ENCODE assay signal across 8 cellular contexts in genomic region chr12:59113831-59114273, GRCh38.
DNase-seq lines count a peak whose midpoint lies in the region; ATAC-seq and TF ChIP-seq lines count a peak whose summit lies in the region.

No MANE protein-coding gene starts in this region.

- no peak overlapping the region for H3K4me3 ChIP-seq in lower lobe of right lung

- H3K36me3 ChIP-seq in lower lobe of right lung = no peaks in the 10 kb centered on the region

- no peak overlapping the region for H3K27ac ChIP-seq in lower lobe of right lung

- H3K4me1 ChIP-seq in lower lobe of right lung = peaks cover 7% of the 10 kb centered on the region

- TF ChIP-seq CTCF in AG09319 (IDR thresholded peaks at IDR 0.05; ENCODE audit: low read depth, low read length) (peak; percentile 95), lower lobe of right lung (IDR thresholded peaks at IDR 0.05) (peak; percentile 74)

- peak; percentile 75 for DNase-seq in AG09319 (ENCODE audit: extremely low read depth, low read depth)
- DNase-seq in NCI-H128 (lab: John Stamatoyannopoulos, UW; ENCODE audit: unreplicated experiment) = peak; percentile 21
- DNase-seq in dermis blood vessel endothelial cell = peak; percentile 91
- peak; percentile 53 for DNase-seq in lower lobe of right lung
- DNase-seq in stimulated activated naive CD8-positive, alpha-beta T cell treated with anti-CD3 and anti-CD28 coated beads, Interleukin-15, Interleukin-2, amounts not matched to agents 100 U/mL and 50 U/mL, for 24 hours = peak; percentile 63

- intact Hi-C loops in lower lobe of right lung (cut with DNase I) = no loop called here

- ATAC-seq in GM18517 (IDR thresholded peaks at IDR 0.05; ENCODE audit: unreplicated experiment) (peak; percentile 89), HG02885 (IDR thresholded peaks at IDR 0.05; ENCODE audit: poor library complexity, unreplicated experiment) (peak; percentile 85), SK-N-SH treated with all-trans-retinoic acid at 6 μM for 48 hours (peak; percentile 97), lower lobe of right lung (peak; percentile 80 to 85)
- no peak for ATAC-seq in stimulated activated naive CD8-positive, alpha-beta T cell treated with anti-CD3 and anti-CD28 coated beads, Interleukin-15, Interleukin-2, amounts not matched to agents 100 U/mL and 50 U/mL, for 24 hours

- no peaks in the 10 kb centered on the region for H3K27me3 ChIP-seq in lower lobe of right lung (ENCODE audit: low read depth)

- H3K9me3 ChIP-seq in lower lobe of right lung = no peaks in the 10 kb centered on the region

TF ChIP-seq in SK-N-SH treated with all-trans-retinoic acid at 6 μM for 48 hours, 23 proteins besides CTCF, POLR2A, EP300 and RAD21:
- no peak for TF ChIP-seq OSR1 (CRISPR knock-in tag; IDR thresholded peaks at IDR 0.05)
- TF ChIP-seq POU6F1 (CRISPR knock-in tag; IDR thresholded peaks at IDR 0.05; ENCODE audit: borderline replicate concordance, low read depth) = no peak
- no peak for TF ChIP-seq SNAI2 (CRISPR knock-in tag; IDR thresholded peaks at IDR 0.05)
- no peak for TF ChIP-seq ZNF70 (CRISPR knock-in tag; IDR thresholded peaks at IDR 0.05)
- TF ChIP-seq ZFP30 (CRISPR knock-in tag; IDR thresholded peaks at IDR 0.05) = no peak
- TF ChIP-seq ZNF8 (CRISPR knock-in tag; IDR thresholded peaks at IDR 0.05) = no peak
- TF ChIP-seq RARB (CRISPR knock-in tag; IDR thresholded peaks at IDR 0.05) = no peak
- no peak for TF ChIP-seq TOX (CRISPR knock-in tag; IDR thresholded peaks at IDR 0.05; ENCODE audit: borderline replicate concordance)
- TF ChIP-seq ESRRG (CRISPR knock-in tag; IDR thresholded peaks at IDR 0.05) = no peak
- TF ChIP-seq CREB5 (CRISPR knock-in tag; IDR thresholded peaks at IDR 0.05; ENCODE audit: low read depth) = no peak
- TF ChIP-seq PPARA (CRISPR knock-in tag; IDR thresholded peaks at IDR 0.05; ENCODE audit: borderline replicate concordance) = no peak
- TF ChIP-seq ZC3H10 (CRISPR knock-in tag; IDR thresholded peaks at IDR 0.05) = no peak

Comparison
In these comparisons a context has a peak if more than half of its experiments do, and no peak if none do; other contexts are left out.
1. DNase-seq: peak in every context shown above with its lines; median percentile 91 in dermis blood vessel endothelial cell; 75 in AG09319; 63 in stimulated activated naive CD8-positive, alpha-beta T cell treated with anti-CD3 and anti-CD28 coated beads, Interleukin-15, Interleukin-2, amounts not matched to agents 100 U/mL and 50 U/mL, for 24 hours; 53 in lower lobe of right lung; 21 in NCI-H128.